In the genomic region with DNA sequence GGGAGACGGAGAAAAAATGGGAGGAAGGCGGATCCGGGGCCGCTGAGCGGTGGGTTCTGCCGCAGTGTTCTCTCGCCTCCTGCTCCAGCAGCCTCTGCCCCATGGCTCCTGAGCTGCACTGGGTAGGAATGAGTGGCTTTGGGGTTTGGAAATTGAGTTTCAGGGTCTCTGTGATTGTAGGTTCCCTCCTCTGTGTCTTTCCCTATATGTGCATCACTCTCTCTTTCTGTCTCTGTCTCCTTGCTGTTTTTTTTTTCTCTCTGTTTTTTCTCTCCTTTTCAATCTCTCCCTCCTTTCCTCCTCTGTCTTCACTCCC, we compare ENCODE assay signal across 20 cellular contexts. TPM values are rescaled to one million over a fixed set of nuclear protein-coding genes. Genes with fewer than 3 reads are reported as not detected.
A peak's percentile ranks its signal among the peaks of the same experiment; 100 is the strongest.
DNase-seq lines count a peak whose midpoint lies in the region; ATAC-seq and TF ChIP-seq lines count a peak whose summit lies in the region.
"Had no signal": no experiment of that assay in that cellular context is flagged by ENCODE, and none has a peak within 500 bp of the region (broad histone marks: within the 10 kb centered on the region; RNA-seq: fewer than 3 reads in every experiment).

No MANE protein-coding gene starts in this region.

- ATAC-seq in activated CD8-positive, alpha-beta T cell treated with anti-CD3 and anti-CD28 coated beads, Interleukin-2, amount 10 ng/mL, durations not matched to agents 7 days and 5 days: no peak
- no peak for ATAC-seq in activated CD8-positive, alpha-beta T cell treated with anti-CD3 and anti-CD28 coated beads for 36 hours
- ATAC-seq in HG03095 (IDR thresholded peaks at IDR 0.05; ENCODE audit: unreplicated experiment): no peak
- ATAC-seq: activated T-helper 17 cell treated with anti-CD3 and anti-CD28 coated beads, Interleukin-2, amount 50 U/mL, for 72 hours; heart right ventricle; mucosa of descending colon; Panc1 had no signal

- DNase-seq in activated CD8-positive, alpha-beta T cell treated with anti-CD3 and anti-CD28 coated beads, Interleukin-2, amount 10 ng/mL, durations not matched to agents 7 days and 5 days: no peak
- no peak for DNase-seq in activated CD8-positive, alpha-beta T cell treated with anti-CD3 and anti-CD28 coated beads for 36 hours
- DNase-seq in iPS DF 6.9 (ENCODE audit: low read depth, low spot score): no peak
- no peak for DNase-seq in ovary
- no peak for DNase-seq in middle frontal gyrus (ENCODE audit: extremely low spot score, low spot score)
- no peak for DNase-seq in NOMO-1 treated with dmso at 0.1 percent for 144 hours (lab: John Stamatoyannopoulos, UW; ENCODE audit: unreplicated experiment)
- DNase-seq in activated T-cell treated with anti-CD3 and anti-CD28 coated beads, Interleukin-2, amount 50 U/mL, for 24 hours: no peak
- DNase-seq: BE2C; effector CD4-positive, alpha-beta T cell; heart right ventricle; mucosa of descending colon; NCI-H2171; NCI-H82; occipital lobe; stimulated activated CD4-positive, alpha-beta T cell treated with anti-CD3 and anti-CD28 coated beads, Interleukin-1b, Interleukin-23, amount 100 ng/mL, for 48 hours had no signal

- peaks cover 3% of the 10 kb centered on the region for H3K36me3 Mint-ChIP-seq in activated CD8-positive, alpha-beta T cell treated with anti-CD3 and anti-CD28 coated beads, Interleukin-2, amount 10 ng/mL, durations not matched to agents 7 days and 5 days (ENCODE audit: low read depth)
- H3K36me3 Mint-ChIP-seq in activated CD8-positive, alpha-beta T cell treated with anti-CD3 and anti-CD28 coated beads for 36 hours (ENCODE audit: low read depth): no peaks in the 10 kb centered on the region
- no peaks in the 10 kb centered on the region for H3K36me3 Mint-ChIP-seq in activated T-cell treated with anti-CD3 and anti-CD28 coated beads, Interleukin-2, amount 50 U/mL, for 24 hours (ENCODE audit: low read depth)

- intact Hi-C loops in activated CD8-positive, alpha-beta T cell treated with anti-CD3 and anti-CD28 coated beads for 36 hours (cut with micrococcal nuclease): no loop called here
- intact Hi-C loops in ovary (cut with DNase I): no loop called here

- H3K4me1 ChIP-seq in iPS DF 6.9 (ENCODE audit: control insufficient read depth, insufficient read depth, low read length) (no peaks in the 10 kb centered on the region), ovary (ENCODE audit: insufficient read depth) (peaks cover 2% of the 10 kb centered on the region)
- H3K4me1 ChIP-seq: BE2C had no signal

- POLR2A ChIA-PET in activated CD8-positive, alpha-beta T cell treated with anti-CD3 and anti-CD28 coated beads, Interleukin-2, amount 10 ng/mL, durations not matched to agents 7 days and 5 days (lab: Charles Lee): no interaction called here
- POLR2A ChIA-PET in activated CD8-positive, alpha-beta T cell treated with anti-CD3 and anti-CD28 coated beads for 36 hours (lab: Charles Lee): no interaction called here

- H3K27ac Mint-ChIP-seq in activated CD8-positive, alpha-beta T cell treated with anti-CD3 and anti-CD28 coated beads, Interleukin-2, amount 10 ng/mL, durations not matched to agents 7 days and 5 days: peak overlapping the region; percentile 18
- H3K27ac Mint-ChIP-seq in activated CD8-positive, alpha-beta T cell treated with anti-CD3 and anti-CD28 coated beads for 36 hours: no peak overlapping the region
- no peak overlapping the region for H3K27ac Mint-ChIP-seq in activated T-cell treated with anti-CD3 and anti-CD28 coated beads, Interleukin-2, amount 50 U/mL, for 24 hours
- H3K27ac Mint-ChIP-seq: activated T-helper 17 cell treated with anti-CD3 and anti-CD28 coated beads, Interleukin-2, amount 50 U/mL, for 72 hours had no signal

- H3K4me3 Mint-ChIP-seq in activated CD8-positive, alpha-beta T cell treated with anti-CD3 and anti-CD28 coated beads, Interleukin-2, amount 10 ng/mL, durations not matched to agents 7 days and 5 days: no peak overlapping the region
- no peak overlapping the region for H3K4me3 Mint-ChIP-seq in activated CD8-positive, alpha-beta T cell treated with anti-CD3 and anti-CD28 coated beads for 36 hours
- no peak overlapping the region for H3K4me3 Mint-ChIP-seq in activated T-cell treated with anti-CD3 and anti-CD28 coated beads, Interleukin-2, amount 50 U/mL, for 24 hours
- H3K4me3 Mint-ChIP-seq: activated T-helper 17 cell treated with anti-CD3 and anti-CD28 coated beads, Interleukin-2, amount 50 U/mL, for 72 hours had no signal

- H3K36me3 ChIP-seq in iPS DF 6.9 (ENCODE audit: control insufficient read depth, insufficient read depth, low read length): no peaks in the 10 kb centered on the region; the same call in 1 of the 2 replicates
- no peaks in the 10 kb centered on the region for H3K36me3 ChIP-seq in ovary
- H3K36me3 ChIP-seq: BE2C, heart right ventricle had no signal

- peaks cover 16% of the 10 kb centered on the region for H3K27me3 Mint-ChIP-seq in activated CD8-positive, alpha-beta T cell treated with anti-CD3 and anti-CD28 coated beads, Interleukin-2, amount 10 ng/mL, durations not matched to agents 7 days and 5 days (ENCODE audit: low read depth)
- H3K27me3 Mint-ChIP-seq in activated CD8-positive, alpha-beta T cell treated with anti-CD3 and anti-CD28 coated beads for 36 hours: peaks cover 15% of the 10 kb centered on the region
- H3K27me3 Mint-ChIP-seq in activated T-cell treated with anti-CD3 and anti-CD28 coated beads, Interleukin-2, amount 50 U/mL, for 24 hours: peaks cover 37% of the 10 kb centered on the region

- H3K4me3 ChIP-seq in iPS DF 6.9 (ENCODE audit: low read length): peak overlapping the region; percentile 27; the same call in 1 of the 2 replicates
- peak overlapping the region; percentile 37 for H3K4me3 ChIP-seq in ovary
- H3K4me3 ChIP-seq: heart right ventricle, mucosa of descending colon had no signal

- H3K27ac ChIP-seq in iPS DF 6.9 (ENCODE audit: low read length) (no peak overlapping the region), ovary (no peak overlapping the region)
- H3K27ac ChIP-seq: heart right ventricle had no signal

- TF ChIP-seq EP300 in ovary (IDR thresholded peaks at IDR 0.05): no peak

- no peak for TF ChIP-seq POLR2A in ovary (IDR thresholded peaks at IDR 0.05)

- H3K4me1 Mint-ChIP-seq in activated CD8-positive, alpha-beta T cell treated with anti-CD3 and anti-CD28 coated beads, Interleukin-2, amount 10 ng/mL, durations not matched to agents 7 days and 5 days (ENCODE audit: low read depth): no peaks in the 10 kb centered on the region
- H3K4me1 Mint-ChIP-seq in activated CD8-positive, alpha-beta T cell treated with anti-CD3 and anti-CD28 coated beads for 36 hours (ENCODE audit: low read depth): no peaks in the 10 kb centered on the region
- peaks cover 1% of the 10 kb centered on the region for H3K4me1 Mint-ChIP-seq in activated T-cell treated with anti-CD3 and anti-CD28 coated beads, Interleukin-2, amount 50 U/mL, for 24 hours (ENCODE audit: low read depth)
- H3K4me1 Mint-ChIP-seq: activated T-helper 17 cell treated with anti-CD3 and anti-CD28 coated beads, Interleukin-2, amount 50 U/mL, for 72 hours had no signal

- H3K27me3 ChIP-seq in iPS DF 6.9 (ENCODE audit: control insufficient read depth, insufficient read depth, low read length): peaks cover 25% of the 10 kb centered on the region
- H3K27me3 ChIP-seq in ovary: no peaks in the 10 kb centered on the region

- H3K9me3 ChIP-seq in iPS DF 6.9 (ENCODE audit: control insufficient read depth, insufficient read depth, low read length): peaks cover 1% of the 10 kb centered on the region; the same call in 1 of the 2 replicates
- H3K9me3 ChIP-seq in ovary: no peaks in the 10 kb centered on the region
- H3K9me3 ChIP-seq: BE2C, heart right ventricle, mucosa of descending colon had no signal

- H3K9me3 Mint-ChIP-seq in activated CD8-positive, alpha-beta T cell treated with anti-CD3 and anti-CD28 coated beads, Interleukin-2, amount 10 ng/mL, durations not matched to agents 7 days and 5 days (ENCODE audit: insufficient read depth): no peaks in the 10 kb centered on the region
- no peaks in the 10 kb centered on the region for H3K9me3 Mint-ChIP-seq in activated CD8-positive, alpha-beta T cell treated with anti-CD3 and anti-CD28 coated beads for 36 hours
- no peaks in the 10 kb centered on the region for H3K9me3 Mint-ChIP-seq in activated T-cell treated with anti-CD3 and anti-CD28 coated beads, Interleukin-2, amount 50 U/mL, for 24 hours
- H3K9me3 Mint-ChIP-seq: activated T-helper 17 cell treated with anti-CD3 and anti-CD28 coated beads, Interleukin-2, amount 50 U/mL, for 72 hours had no signal

- TF ChIP-seq CTCF in activated CD8-positive, alpha-beta T cell treated with anti-CD3 and anti-CD28 coated beads for 36 hours (IDR thresholded peaks at IDR 0.05): no peak
- TF ChIP-seq CTCF in ovary (IDR thresholded peaks at IDR 0.05): no peak

- CTCF ChIA-PET in activated CD8-positive, alpha-beta T cell treated with anti-CD3 and anti-CD28 coated beads, Interleukin-2, amount 10 ng/mL, durations not matched to agents 7 days and 5 days (lab: Charles Lee): no interaction called here
- CTCF ChIA-PET in activated CD8-positive, alpha-beta T cell treated with anti-CD3 and anti-CD28 coated beads for 36 hours (lab: Charles Lee): no interaction called here

- no CpG with 5 or more reads among the region's 7 CpGs for WGBS in iPS DF 6.9 (ENCODE audit: insufficient coverage, insufficient read length)
- 0 to 3% (median 1%) methylated on average over 7 of the region's 7 CpGs for WGBS in ovary, 3 donors

RNA-seq across cellular contexts. Expression of gene GRM7, which starts 1.9 kb away (rescaled TPM):
- total RNA-seq in activated CD8-positive, alpha-beta T cell treated with anti-CD3 and anti-CD28 coated beads, Interleukin-2, amount 10 ng/mL, durations not matched to agents 7 days and 5 days: not detected
- total RNA-seq in activated CD8-positive, alpha-beta T cell treated with anti-CD3 and anti-CD28 coated beads for 36 hours: not detected
- under 1 TPM in 4 of 7 donors, not detected in 3; 0.18 to 0.80 (median 0.24) TPM for total RNA-seq in ovary
- polyA plus RNA-seq in ovary: under 1 TPM; 0.28 to 0.85 TPM
- total RNA-seq: activated CD8-positive, alpha-beta memory T cell treated with anti-CD3 and anti-CD28 coated beads for 36 hours; activated T-helper 17 cell treated with anti-CD3 and anti-CD28 coated beads, Interleukin-2, amount 50 U/mL, for 72 hours; heart right ventricle; LHCN-M2 had no signal
- polyA plus RNA-seq: heart right ventricle had no signal
